8 cellular contexts compared by ENCODE assay signal in genomic region chr2:15939556-15939853, GRCh38. TPM values are rescaled to one million over a fixed set of nuclear protein-coding genes. Genes with fewer than 3 reads are reported as not detected.
DNase-seq lines count a peak whose midpoint lies in the region; ATAC-seq and TF ChIP-seq lines count a peak whose summit lies in the region.

No MANE protein-coding gene starts in this region.

- no peaks in the 10 kb centered on the region for H3F3A ChIP-seq in PC-3 (ENCODE audit: low read length, unreplicated experiment)

- H3K27ac Mint-ChIP-seq in CD14-positive monocyte = no peak overlapping the region

- ATAC-seq in GM21381 (IDR thresholded peaks at IDR 0.05; ENCODE audit: unreplicated experiment) (peak; percentile 74), PC-3 (peak; percentile 85), gastroesophageal sphincter (peak; percentile 74), GM18870 (IDR thresholded peaks at IDR 0.05; ENCODE audit: unreplicated experiment) (no peak)

- no peak for DNase-seq in CD14-positive monocyte (ENCODE audit: low spot score)
- peak; percentile 50 for DNase-seq in PC-3
- peak; percentile 52 for DNase-seq in prostate gland (ENCODE audit: low spot score)
- no peak for DNase-seq in MV-4-11 (lab: John Stamatoyannopoulos, UW)
- no peak for DNase-seq in amniotic stem cell (lab: John Stamatoyannopoulos, UW)

- H3K36me3 ChIP-seq in PC-3 (ENCODE audit: low read depth, low read length) = no peaks in the 10 kb centered on the region
- no peaks in the 10 kb centered on the region for H3K36me3 ChIP-seq in gastroesophageal sphincter
- H3K36me3 ChIP-seq in prostate gland = no peaks in the 10 kb centered on the region

- H3K27me3 ChIP-seq in PC-3 (ENCODE audit: low read length) (peaks cover 67% of the 10 kb centered on the region), gastroesophageal sphincter (peaks cover 54% of the 10 kb centered on the region), prostate gland (replicated peaks; ENCODE audit: insufficient read depth) (peaks cover 3% of the 10 kb centered on the region)

- H3K4me2 ChIP-seq in PC-3 (ENCODE audit: low read length) = peak overlapping the region; percentile 71

- H2AFZ ChIP-seq in PC-3 (ENCODE audit: low read length) = peak overlapping the region; percentile 40; the same call in 1 of the 2 replicates

- no peak for TF ChIP-seq POLR2A in gastroesophageal sphincter (IDR thresholded peaks at IDR 0.05)
- no peak for TF ChIP-seq POLR2A in prostate gland (IDR thresholded peaks at IDR 0.05)

- H4K20me1 ChIP-seq in PC-3 (ENCODE audit: low read length) = no peaks in the 10 kb centered on the region

- H3K4me1 Mint-ChIP-seq in CD14-positive monocyte = peaks cover 32% of the 10 kb centered on the region

- TF ChIP-seq EP300 in gastroesophageal sphincter (IDR thresholded peaks at IDR 0.05) = no peak

- 0 to 6% methylated on average over 3 to 10 of the region's 21 CpGs for WGBS in gastroesophageal sphincter (ENCODE audit: low coverage in 1 of 2), 2 donors
- WGBS in prostate gland = 2% methylated on average over 21 of the region's 21 CpGs

- peaks cover 55 to 70% (median 55%) of the 10 kb centered on the region in 3 donors for H3K27me3 Mint-ChIP-seq in CD14-positive monocyte (ENCODE audit: low read depth in 3 of 3)

- H3K9me3 ChIP-seq in PC-3 (ENCODE audit: low read length) (no peaks in the 10 kb centered on the region), gastroesophageal sphincter (no peaks in the 10 kb centered on the region), prostate gland (no peaks in the 10 kb centered on the region)

- no peaks in the 10 kb centered on the region for H3K36me3 Mint-ChIP-seq in CD14-positive monocyte

- no peak overlapping the region for H3K27ac ChIP-seq in PC-3 (ENCODE audit: low read length)
- no peak overlapping the region for H3K27ac ChIP-seq in gastroesophageal sphincter
- no peak overlapping the region for H3K27ac ChIP-seq in prostate gland

- POLR2A ChIA-PET in PC-3 (lab: Charles Lee; ENCODE audit: unreplicated experiment) = no interaction called here

- intact Hi-C loops in CD14-positive monocyte (cut with micrococcal nuclease) (no loop called here), PC-3 (cut with micrococcal nuclease) (loop anchor here (2.0 kb wide), 1 partner anchor 303 kb away; no protein-coding TSS in a partner anchor), prostate gland (cut with DNase I) (loop anchor here (5.0 kb wide), 1 partner anchor 343 kb away; no protein-coding TSS in a partner anchor)

- BruUV-seq in PC-3 (replicated peaks; lab: Mats Ljungman, UMichigan) = no TSS peak

- peak overlapping the region; percentile 66 to 92 for H3K4me3 Mint-ChIP-seq in CD14-positive monocyte

- no peaks in the 10 kb centered on the region for H3K79me2 ChIP-seq in PC-3 (ENCODE audit: low read length)

- H3K4me3 ChIP-seq in PC-3 (ENCODE audit: low read length) = peak overlapping the region; percentile 41; the same call in 1 of the 2 replicates
- H3K4me3 ChIP-seq in gastroesophageal sphincter = peak overlapping the region in 1 of 2 donors; percentile 52
- H3K4me3 ChIP-seq in prostate gland = peak overlapping the region; percentile 28 to 35

- no peaks in the 10 kb centered on the region for H3K9me2 ChIP-seq in PC-3 (replicated peaks; ENCODE audit: low read length)

- peaks cover 0 to 17% (median 3%) of the 10 kb centered on the region in 7 donors for H3K9me3 Mint-ChIP-seq in CD14-positive monocyte

- TF ChIP-seq CTCF in CD14-positive monocyte (IDR thresholded peaks at IDR 0.05) (no peak), PC-3 (conservative IDR thresholded peaks at IDR 0.05; ENCODE audit: low read depth, low read length) (no peak; the same call in 1 of the 2 replicates), gastroesophageal sphincter (IDR thresholded peaks at IDR 0.05) (peak in 1 of 4 experiments; percentile 84), prostate gland (IDR thresholded peaks at IDR 0.05) (peak in 2 of 4 experiments; percentile 75 to 80)

- 0 out of 2 replicates have a peak, but pooled peaks cover 6% of the 10 kb centered on the region for H3K4me1 ChIP-seq in PC-3 (ENCODE audit: insufficient read depth, low read length)
- H3K4me1 ChIP-seq in gastroesophageal sphincter = peaks cover 0 to 53% (median 31%) of the 10 kb centered on the region in 3 donors
- H3K4me1 ChIP-seq in prostate gland (replicated peaks) = peaks cover 14% of the 10 kb centered on the region

- CTCF ChIA-PET in PC-3 (lab: Charles Lee) = no interaction called here

- no peak overlapping the region for H3K9ac ChIP-seq in PC-3 (ENCODE audit: low read length)

RNA-seq across cellular contexts. Expression of gene MYCN, which starts 0.8 kb away (rescaled TPM):
- not detected for polyA plus RNA-seq in CD14-positive monocyte
- not detected in 2 replicates for total RNA-seq in PC-3 (2014; rRNA removed)
- total RNA-seq in gastroesophageal sphincter = under 1 TPM in 3 of 4 donors, not detected in 1; 0.13 to 0.46 (median 0.35) TPM
- 1 to 10 TPM in 1 of 2 donors, under 1 TPM in 1; 0.14 to 3.5 TPM for total RNA-seq in prostate gland

Comparison
In these comparisons a context has a peak if more than half of its experiments do, and no peak if none do; other contexts are left out.
1. DNase-seq: peak in PC-3 (single experiment) and prostate gland (single experiment); none in CD14-positive monocyte (single experiment), MV-4-11 (single experiment) and amniotic stem cell (single experiment).
2. intact Hi-C loops: an anchor here in PC-3 (2.0 kb wide) and prostate gland (5.0 kb wide); none called in CD14-positive monocyte.